Comparison of ENCODE assay signal across 28 cellular contexts in the genomic region with DNA sequence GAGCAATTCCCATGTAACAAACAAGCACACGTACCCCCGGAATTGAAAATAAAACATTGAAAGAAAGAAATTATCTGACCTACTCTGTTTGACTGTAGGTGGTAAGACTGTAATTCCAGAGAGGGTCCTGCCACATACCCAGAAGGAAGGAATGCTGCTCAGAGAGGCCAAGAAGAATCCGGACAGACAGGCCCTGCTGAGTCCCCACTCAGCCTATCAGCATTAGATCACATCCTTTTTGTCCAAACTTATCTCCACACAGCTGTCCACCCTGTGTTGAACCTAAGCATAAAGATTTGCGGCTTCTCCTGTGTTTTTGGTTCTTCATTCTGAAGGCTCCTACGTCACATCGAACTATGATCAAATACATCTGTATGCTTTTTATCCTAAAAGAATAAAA.
"Had no signal": no experiment of that assay in that cellular context is flagged by ENCODE, and none has a peak within 500 bp of the region (broad histone marks: within the 10 kb centered on the region; RNA-seq: fewer than 3 reads in every experiment).

No MANE protein-coding gene starts in this region.

- H3K27ac ChIP-seq: stomach, suprapubic skin, testis, thoracic aorta, thyroid gland, tibial artery, tibial nerve, transverse colon, upper lobe of left lung, upper lobe of right lung, uterus, vagina had no signal

- H3K36me3 Mint-ChIP-seq: stimulated activated effector memory CD8-positive, alpha-beta T cell treated with anti-CD3 and anti-CD28 coated beads, Interleukin-12 subunit alpha, Interleukin-12 subunit beta, amount 100 ng/mL, for 72 hours; stimulated activated memory B cell treated with anti-CD40 and anti-IgM and Interleukin-4, amounts not matched to agents 10 μg/mL and 1 μg/mL and 100 μg/mL, for 72 hours; stimulated activated naive B cell treated with anti-CD40 and anti-IgM and Interleukin-4, amounts not matched to agents 10 μg/mL and 1 μg/mL and 100 μg/mL, for 72 hours; type B pancreatic cell had no signal

- H3K27me3 ChIP-seq: stomach, suprapubic skin, testis, thyroid gland, tibial artery, tibial nerve, transverse colon, upper lobe of left lung, upper lobe of right lung, uterus, vagina had no signal

- H3K36me3 ChIP-seq: stomach, suprapubic skin, thoracic aorta, thyroid gland, tibial artery, tibial nerve, transverse colon, upper lobe of left lung, upper lobe of right lung, uterus, vagina had no signal

- H3K4me1 ChIP-seq: stomach, suprapubic skin, testis, thyroid gland, tibial artery, transverse colon, upper lobe of left lung, upper lobe of right lung, uterus, vagina had no signal

- DNase-seq: stimulated activated CD4-positive, alpha-beta T cell treated with anti-CD3 and anti-CD28 coated beads, Interleukin-2, amount 100 ng/mL, for 24 hours; stimulated activated CD4-positive, alpha-beta T cell treated with anti-CD3 and anti-CD28 coated beads, Interleukin-2, amount 100 ng/mL, for 48 hours; stimulated activated CD4-positive, alpha-beta T cell treated with anti-CD3 and anti-CD28 coated beads, Interleukin-4, amount 100 ng/mL, for 1 hour; stimulated activated CD4-positive, alpha-beta T cell treated with anti-CD3 and anti-CD28 coated beads, Interleukin-4, amount 100 ng/mL, for 24 hours; stimulated activated CD4-positive, alpha-beta T cell treated with anti-CD3 and anti-CD28 coated beads, Interleukin-4, amount 100 ng/mL, for 4 hours; stimulated activated CD8-positive, alpha-beta memory T cell treated with anti-CD3 and anti-CD28 coated beads, Interleukin-4, amount 100 ng/mL, for 48 hours; stimulated activated naive B cell treated with anti-CD40 and anti-IgM and Interleukin-4, amounts not matched to agents 10 μg/mL and 1 μg/mL and 100 μg/mL, for 72 hours; stimulated activated naive CD4-positive, alpha-beta T cell; stimulated activated naive CD4-positive, alpha-beta T cell treated with Interleukin-2 at 50 U/mL for 16 hours; stimulated activated naive CD8-positive, alpha-beta T cell treated with anti-CD3 and anti-CD28 coated beads, Interleukin-15, amount 100 ng/mL, for 72 hours; stimulated activated naive CD8-positive, alpha-beta T cell treated with anti-CD3 and anti-CD28 coated beads, Interleukin-15, Interleukin-2, amounts not matched to agents 100 U/mL and 50 U/mL, for 24 hours; stomach; substantia nigra; testis; thyroid gland; tibial artery; transverse colon; upper lobe of left lung; upper lobe of right lung; uterus had no signal

- H3K4me1 Mint-ChIP-seq: stimulated activated effector memory CD8-positive, alpha-beta T cell treated with anti-CD3 and anti-CD28 coated beads, Interleukin-12 subunit alpha, Interleukin-12 subunit beta, amount 100 ng/mL, for 72 hours; stimulated activated memory B cell treated with anti-CD40 and anti-IgM and Interleukin-4, amounts not matched to agents 10 μg/mL and 1 μg/mL and 100 μg/mL, for 72 hours; stimulated activated naive B cell treated with anti-CD40 and anti-IgM and Interleukin-4, amounts not matched to agents 10 μg/mL and 1 μg/mL and 100 μg/mL, for 72 hours; stimulated activated naive CD8-positive, alpha-beta T cell treated with anti-CD3 and anti-CD28 coated beads, Interleukin-15, amount 100 ng/mL, for 72 hours had no signal

- H3K9me3 ChIP-seq: stomach, suprapubic skin, testis, thoracic aorta, thyroid gland, tibial artery, tibial nerve, transverse colon, upper lobe of left lung, upper lobe of right lung, uterus, vagina had no signal

- H3K27me3 Mint-ChIP-seq: stimulated activated naive CD8-positive, alpha-beta T cell treated with anti-CD3 and anti-CD28 coated beads, Interleukin-15, amount 100 ng/mL, for 72 hours; type B pancreatic cell had no signal

- H3K4me3 Mint-ChIP-seq: stimulated activated effector memory CD8-positive, alpha-beta T cell treated with anti-CD3 and anti-CD28 coated beads, Interleukin-12 subunit alpha, Interleukin-12 subunit beta, amount 100 ng/mL, for 72 hours; stimulated activated memory B cell treated with anti-CD40 and anti-IgM and Interleukin-4, amounts not matched to agents 10 μg/mL and 1 μg/mL and 100 μg/mL, for 72 hours; stimulated activated naive B cell treated with anti-CD40 and anti-IgM and Interleukin-4, amounts not matched to agents 10 μg/mL and 1 μg/mL and 100 μg/mL, for 72 hours; stimulated activated naive CD8-positive, alpha-beta T cell treated with anti-CD3 and anti-CD28 coated beads, Interleukin-15, amount 100 ng/mL, for 72 hours; stimulated activated naive CD8-positive, alpha-beta T cell treated with anti-CD3 and anti-CD28 coated beads, Interleukin-15, Interleukin-2, amounts not matched to agents 100 ng/mL and 50 ng/mL, for 24 hours; type B pancreatic cell had no signal

- H3K4me3 ChIP-seq: stomach, suprapubic skin, testis, thoracic aorta, thyroid gland, tibial artery, tibial nerve, transverse colon, upper lobe of left lung, upper lobe of right lung, uterus, vagina had no signal

- H3K9me3 Mint-ChIP-seq: stimulated activated naive CD8-positive, alpha-beta T cell treated with anti-CD3 and anti-CD28 coated beads, Interleukin-15, Interleukin-2, amounts not matched to agents 100 ng/mL and 50 ng/mL, for 24 hours had no signal

- H3K27ac Mint-ChIP-seq: stimulated activated effector memory CD8-positive, alpha-beta T cell treated with anti-CD3 and anti-CD28 coated beads, Interleukin-12 subunit alpha, Interleukin-12 subunit beta, amount 100 ng/mL, for 72 hours; stimulated activated memory B cell treated with anti-CD40 and anti-IgM and Interleukin-4, amounts not matched to agents 10 μg/mL and 1 μg/mL and 100 μg/mL, for 72 hours; stimulated activated naive B cell treated with anti-CD40 and anti-IgM and Interleukin-4, amounts not matched to agents 10 μg/mL and 1 μg/mL and 100 μg/mL, for 72 hours; stimulated activated naive CD8-positive, alpha-beta T cell treated with anti-CD3 and anti-CD28 coated beads, Interleukin-15, amount 100 ng/mL, for 72 hours; stimulated activated naive CD8-positive, alpha-beta T cell treated with anti-CD3 and anti-CD28 coated beads, Interleukin-15, Interleukin-2, amounts not matched to agents 100 ng/mL and 50 ng/mL, for 24 hours; type B pancreatic cell had no signal
